10 cellular contexts compared by ENCODE assay signal in the genomic region with DNA sequence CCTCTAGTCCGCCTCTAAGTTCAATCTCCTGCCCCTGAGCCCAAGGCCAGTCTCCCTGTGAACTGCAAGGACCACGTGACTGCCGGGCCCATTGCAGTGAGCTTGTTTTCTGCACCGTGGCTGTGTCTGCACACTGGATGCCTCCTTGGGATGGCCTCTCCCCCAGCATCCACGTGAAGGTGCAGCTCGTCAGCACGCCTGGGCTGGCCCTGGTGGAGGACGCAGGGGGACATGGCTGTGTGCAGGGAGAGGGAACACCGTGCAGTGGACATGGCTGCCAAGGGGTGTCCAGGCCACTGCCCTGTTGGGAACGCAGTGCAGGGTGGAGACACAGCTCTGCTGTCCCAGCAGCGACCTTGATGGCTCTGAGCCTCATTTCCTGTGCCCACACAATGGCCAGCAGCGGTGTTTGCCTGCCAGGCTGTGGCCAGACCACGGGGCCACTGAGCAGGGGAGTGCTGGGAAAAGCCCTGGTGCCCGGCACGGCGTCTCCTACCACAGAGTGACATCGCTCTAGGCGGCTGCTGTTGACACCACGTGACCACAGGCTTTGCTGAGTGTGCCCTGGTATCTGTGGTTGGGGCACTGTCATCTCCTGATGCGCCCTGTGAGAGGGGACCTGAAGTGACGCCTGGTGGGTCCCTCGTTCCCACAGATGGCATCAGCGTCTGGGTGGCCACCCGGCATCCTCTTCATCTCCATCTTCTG. TPM values are rescaled to one million over a fixed set of nuclear protein-coding genes. Genes with fewer than 3 reads are reported as not detected.
A peak's percentile ranks its signal among the peaks of the same experiment; 100 is the strongest.
DNase-seq lines count a peak whose midpoint lies in the region; ATAC-seq and TF ChIP-seq lines count a peak whose summit lies in the region.
"Had no signal": no experiment of that assay in that cellular context is flagged by ENCODE, and none has a peak within 500 bp of the region (broad histone marks: within the 10 kb centered on the region; RNA-seq: fewer than 3 reads in every experiment).

No MANE protein-coding gene starts in this region.

- H3K27me3 Mint-ChIP-seq in GM23338 (ENCODE audit: insufficient read depth, low read depth, poor library complexity), result peaks cover 13% of the 10 kb centered on the region

- peak overlapping the region; percentile 55; the same call in 1 of the 2 replicates for H3K27ac ChIP-seq in GM23338 (ENCODE audit: low read depth)
- H3K27ac ChIP-seq in Peyer's patch, result peak overlapping the region in 1 of 4 donors; percentile 71
- H3K27ac ChIP-seq in right cardiac atrium (ENCODE audit: low read length), result no peak overlapping the region
- peak overlapping the region in 1 of 4 donors; percentile 82 for H3K27ac ChIP-seq in sigmoid colon
- no peak overlapping the region for H3K27ac ChIP-seq in SK-N-SH (ENCODE audit: low read depth in 2 of 2, low read length in 1 of 2)

- H3K9me3 Mint-ChIP-seq in GM23338, result no peaks in the 10 kb centered on the region

- intact Hi-C loops in right cardiac atrium (cut with DNase I), result no loop called here
- intact Hi-C loops in sigmoid colon (cut with DNase I), result no loop called here

- WGBS in right cardiac atrium, result 87% methylated on average over 24 of the region's 24 CpGs
- 86 to 90% methylated on average over 24 of the region's 24 CpGs for WGBS in sigmoid colon, 2 donors
- 80% methylated on average over 10 of the region's 24 CpGs for WGBS in SK-N-SH (ENCODE audit: low lambda C conversion rate)

- DNase-seq in GM23338 (ENCODE audit: low spot score), result no peak
- peak in 2 of 3 donors; percentile 36 to 43 for DNase-seq in Peyer's patch
- DNase-seq in right cardiac atrium, result no peak
- peak; percentile 50 for DNase-seq in sigmoid colon
- DNase-seq in SK-N-SH, result no peak
- DNase-seq: Calu3, NCI-H524 had no signal

- no peak for TF ChIP-seq CTCF in GM23338 (conservative IDR thresholded peaks at IDR 0.05; ENCODE audit: low read depth in 2 of 2)
- no peak for TF ChIP-seq CTCF in Peyer's patch (IDR thresholded peaks at IDR 0.05)
- TF ChIP-seq CTCF in sigmoid colon (IDR thresholded peaks at IDR 0.05), result no peak
- no peak for TF ChIP-seq CTCF in SK-N-SH (IDR thresholded peaks at IDR 0.05)

- peak overlapping the region; percentile 63; the same call in 1 of the 2 replicates for H2AFZ ChIP-seq in GM23338
- no peak overlapping the region for H2AFZ ChIP-seq in SK-N-SH (ENCODE audit: low read depth)

- H4K20me1 ChIP-seq in GM23338 (replicated peaks; ENCODE audit: insufficient read depth) (no peaks in the 10 kb centered on the region), SK-N-SH (ENCODE audit: insufficient read depth) (no peaks in the 10 kb centered on the region)

- H3K9me2 ChIP-seq in GM23338 (ENCODE audit: insufficient read depth) (no peaks in the 10 kb centered on the region), SK-N-SH (no peaks in the 10 kb centered on the region)

- H3K79me2 ChIP-seq in GM23338 (replicated peaks; ENCODE audit: insufficient read depth), result no peaks in the 10 kb centered on the region
- no peaks in the 10 kb centered on the region for H3K79me2 ChIP-seq in SK-N-SH (ENCODE audit: insufficient read depth)

- no peak for TF ChIP-seq EP300 in sigmoid colon (IDR thresholded peaks at IDR 0.05)
- TF ChIP-seq EP300 in SK-N-SH (IDR thresholded peaks at IDR 0.05; ENCODE audit: borderline replicate concordance in 1 of 2, low read depth in 1 of 2, low read length in 1 of 2), result no peak

- H3K4me1 ChIP-seq in GM23338 (ENCODE audit: insufficient read depth), result peaks cover 3% of the 10 kb centered on the region; the same call in 1 of the 2 replicates
- H3K4me1 ChIP-seq in Peyer's patch, result no peaks in the 10 kb centered on the region
- no peaks in the 10 kb centered on the region for H3K4me1 ChIP-seq in right cardiac atrium (ENCODE audit: control insufficient read depth, insufficient read depth, low read length)
- peaks cover 0 to 13% (median 0%) of the 10 kb centered on the region in 4 donors for H3K4me1 ChIP-seq in sigmoid colon
- H3K4me1 ChIP-seq in SK-N-SH (ENCODE audit: control insufficient read depth in 1 of 2, insufficient read depth in 2 of 2, low read depth in 1 of 2, low read length in 1 of 2), result peaks cover 0 to 3% of the 10 kb centered on the region in 2 experiments; a peak in 1 of 4 replicates
- H3K4me1 ChIP-seq: breast epithelium had no signal

- CTCF ChIA-PET in SK-N-SH (lab: Yijun Ruan, JAX), result interaction anchor here (1.3 kb wide), 1 partner anchor 15 kb away, joined by 6 read pairs; no protein-coding TSS in a partner anchor

- no peak overlapping the region for H3K9ac ChIP-seq in SK-N-SH

- POLR2A ChIA-PET in SK-N-SH (lab: Yijun Ruan, JAX), result no interaction called here

- no peaks in the 10 kb centered on the region for H3K9me3 ChIP-seq in Peyer's patch
- H3K9me3 ChIP-seq in right cardiac atrium (ENCODE audit: control insufficient read depth, low read length), result peaks cover 3% of the 10 kb centered on the region
- no peaks in the 10 kb centered on the region for H3K9me3 ChIP-seq in sigmoid colon
- H3K9me3 ChIP-seq in SK-N-SH, result no peaks in the 10 kb centered on the region
- H3K9me3 ChIP-seq: breast epithelium had no signal

- H3K36me3 ChIP-seq in GM23338 (ENCODE audit: insufficient read depth) (no peaks in the 10 kb centered on the region), Peyer's patch (no peaks in the 10 kb centered on the region), sigmoid colon (no peaks in the 10 kb centered on the region), SK-N-SH (replicated peaks in 1 of 2; ENCODE audit: control insufficient read depth in 1 of 2, insufficient read depth in 2 of 2, low read length in 1 of 2) (no peaks in the 10 kb centered on the region)
- H3K36me3 ChIP-seq: breast epithelium had no signal

- TF ChIP-seq POLR2A in Peyer's patch (IDR thresholded peaks at IDR 0.05), result no peak
- no peak for TF ChIP-seq POLR2A in sigmoid colon (IDR thresholded peaks at IDR 0.05)

- no peak for TF ChIP-seq RAD21 in SK-N-SH (IDR thresholded peaks at IDR 0.05; ENCODE audit: low read length)

- H3K4me3 Mint-ChIP-seq in GM23338, result no peak overlapping the region

- no peaks in the 10 kb centered on the region for H3F3A ChIP-seq in GM23338 (replicated peaks; ENCODE audit: low read depth)
- H3F3A ChIP-seq in SK-N-SH (replicated peaks; ENCODE audit: insufficient read depth), result no peaks in the 10 kb centered on the region

- H3K36me3 Mint-ChIP-seq in GM23338 (ENCODE audit: low read depth), result no peaks in the 10 kb centered on the region

- ATAC-seq in GM23338 (peak; percentile 13), right cardiac atrium (peak; percentile 52 to 62), HG03342 (IDR thresholded peaks at IDR 0.05; ENCODE audit: unreplicated experiment) (no peak), HG03521 (IDR thresholded peaks at IDR 0.05; ENCODE audit: unreplicated experiment) (no peak)

- H3K4me3 ChIP-seq in GM23338 (no peak overlapping the region), Peyer's patch (peak overlapping the region in 1 of 4 donors; percentile 9), right cardiac atrium (ENCODE audit: low read length) (no peak overlapping the region), sigmoid colon (no peak overlapping the region), SK-N-SH (ENCODE audit: low read depth in 2 of 2, low read length in 1 of 2) (no peak overlapping the region)
- H3K4me3 ChIP-seq: breast epithelium had no signal

- H3K27me3 ChIP-seq in GM23338 (ENCODE audit: insufficient read depth) (no peaks in the 10 kb centered on the region), Peyer's patch (no peaks in the 10 kb centered on the region), right cardiac atrium (ENCODE audit: control insufficient read depth, insufficient read depth) (no peaks in the 10 kb centered on the region), sigmoid colon (peaks cover 0 to 4% (median 0%) of the 10 kb centered on the region in 3 donors), SK-N-SH (ENCODE audit: insufficient read depth) (no peaks in the 10 kb centered on the region)
- H3K27me3 ChIP-seq: breast epithelium had no signal

- H3K4me1 Mint-ChIP-seq in GM23338, result peaks cover 25% of the 10 kb centered on the region

- H3K27ac Mint-ChIP-seq in GM23338, result 0 out of 2 replicates have a peak overlapping the region, but pooled peaks have one; percentile 78

- H3K4me2 ChIP-seq in GM23338, result no peak overlapping the region
- H3K4me2 ChIP-seq in SK-N-SH, result no peak overlapping the region

TF ChIP-seq in GM23338, 12 proteins besides CTCF, POLR2A, EP300 and RAD21 (continues in another document):
- TF ChIP-seq, protein P1, sequence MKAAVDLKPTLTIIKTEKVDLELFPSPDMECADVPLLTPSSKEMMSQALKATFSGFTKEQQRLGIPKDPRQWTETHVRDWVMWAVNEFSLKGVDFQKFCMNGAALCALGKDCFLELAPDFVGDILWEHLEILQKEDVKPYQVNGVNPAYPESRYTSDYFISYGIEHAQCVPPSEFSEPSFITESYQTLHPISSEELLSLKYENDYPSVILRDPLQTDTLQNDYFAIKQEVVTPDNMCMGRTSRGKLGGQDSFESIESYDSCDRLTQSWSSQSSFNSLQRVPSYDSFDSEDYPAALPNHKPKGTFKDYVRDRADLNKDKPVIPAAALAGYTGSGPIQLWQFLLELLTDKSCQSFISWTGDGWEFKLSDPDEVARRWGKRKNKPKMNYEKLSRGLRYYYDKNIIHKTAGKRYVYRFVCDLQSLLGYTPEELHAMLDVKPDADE (IDR thresholded peaks at IDR 0.05), result no peak
- TF ChIP-seq JUNB (IDR thresholded peaks at IDR 0.05; ENCODE audit: unreplicated experiment) (no peak), STAT1 (IDR thresholded peaks at IDR 0.05; ENCODE audit: unreplicated experiment) (no peak)

TF ChIP-seq in SK-N-SH, 30 proteins besides CTCF, POLR2A, EP300 and RAD21:
- TF ChIP-seq SMC3 (IDR thresholded peaks at IDR 0.05; ENCODE audit: low read depth, low read length) (no peak), GABPA (IDR thresholded peaks at IDR 0.05; ENCODE audit: low read depth) (no peak), JUND (IDR thresholded peaks at IDR 0.05) (no peak), MEF2A (IDR thresholded peaks at IDR 0.05; ENCODE audit: borderline replicate concordance, low read depth) (no peak), NRF1 (IDR thresholded peaks at IDR 0.05; ENCODE audit: low read depth, low read length) (no peak), EZH2phosphoT487 (IDR thresholded peaks at IDR 0.05; ENCODE audit: borderline replicate concordance, low read depth) (no peak)

RNA-seq across cellular contexts. Expression of a gene that starts 26.9 kb away (rescaled TPM):
- total RNA-seq in GM23338 (2014; rRNA removed; shearing (Covaris generic)), result 24.2 and 31.6 TPM in 2 replicates
- polyA plus RNA-seq in GM23338 (2016; fragmentation: Nextera tagmentation; extraction: Ambion mirVana), result 13.4 and 13.8 TPM in 2 replicates
- 100 to 1,000 TPM in 3 of 4 donors, 10 to 100 TPM in 1; 74.3 to 201 (median 141) TPM for total RNA-seq in Peyer's patch
- 10 to 100 TPM; 42.4 to 50.2 (median 46.5) TPM for total RNA-seq in right cardiac atrium
- polyA plus RNA-seq in right cardiac atrium, result 30.1 TPM
- total RNA-seq in sigmoid colon, result 10 to 100 TPM; 45.7 to 68.7 (median 48.5) TPM
- polyA plus RNA-seq in sigmoid colon, result 10 to 100 TPM; 18.6 to 60.9 (median 36.1) TPM
- 23.0 and 25.7 TPM in 2 replicates for polyA plus RNA-seq in SK-N-SH (2012; rRNA removed)
- polyA plus RNA-seq in SK-N-SH (2012; cell fraction: cytosol; rRNA removed), result 12.9 and 16.6 TPM in 2 replicates
- polyA plus RNA-seq in SK-N-SH (2012; cell fraction: nucleus; rRNA removed), result 58.8 and 60.0 TPM in 2 replicates

Comparison
In these comparisons a context has a peak if more than half of its experiments do, and no peak if none do; other contexts are left out.
1. ATAC-seq: peak in GM23338 (single experiment) and right cardiac atrium (2 of 2); none in HG03342 (single experiment) and HG03521 (single experiment).
2. DNase-seq: peak in Peyer's patch (2 of 3) and sigmoid colon (single experiment); none in GM23338 (single experiment), right cardiac atrium (0 of 3) and SK-N-SH (single experiment).